ENCODE assay signal across 1 cellular context in genomic region chr6:2765166-2765895, GRCh38.
TF ChIP-seq lines count a peak whose summit lies in the region.

Gene WRNIP1, plus strand, starts transcription at chr6:2765393. Its CDS starts 230 bp downstream, at chr6:2765623.

TF ChIP-seq in K562, 482 proteins besides CTCF, POLR2A, EP300 and RAD21 (continued from another document):
- TF ChIP-seq PBX2 (CRISPR knock-in tag; IDR thresholded peaks at IDR 0.05; ENCODE audit: low read depth) = no peak
- TF ChIP-seq PBX2 (tag; conservative IDR thresholded peaks at IDR 0.05; ENCODE audit: low read depth) = no peak
- peak; percentile 88 to 91 for TF ChIP-seq SIX5 (IDR thresholded peaks at IDR 0.05; ENCODE audit: borderline replicate concordance in 1 of 2, insufficient read depth in 1 of 2, low read depth in 1 of 2, low read length in 2 of 2)
- TF ChIP-seq CHD2 (IDR thresholded peaks at IDR 0.05; ENCODE audit: low read depth, low read length) = peak; percentile 90
- TF ChIP-seq NEUROD1 (IDR thresholded peaks at IDR 0.05; ENCODE audit: borderline replicate concordance, low read depth, low read length, partially characterized antibody) = peak; percentile 39
- no peak for TF ChIP-seq RBBP5 (IDR thresholded peaks at IDR 0.05; ENCODE audit: borderline replicate concordance, insufficient read depth, low read length, poor library complexity, severe bottlenecking)
- TF ChIP-seq ZNF668 (CRISPR knock-in tag; IDR thresholded peaks at IDR 0.05) = peak; percentile 77; the same call in 1 of the 2 replicates
- peak in 1 of 3 experiments; percentile 80; a peak in 2 of 6 replicates for TF ChIP-seq ZBTB11 (CRISPR knock-in tag; IDR thresholded peaks at IDR 0.05)
- 0 out of 2 replicates have a peak, but pooled peaks have one; percentile 59 for TF ChIP-seq TARDBP (IDR thresholded peaks at IDR 0.05)
- TF ChIP-seq ATF2 (CRISPR knock-in tag; IDR thresholded peaks at IDR 0.05) = no peak
- TF ChIP-seq TAF1 (IDR thresholded peaks at IDR 0.05; ENCODE audit: control insufficient read depth, extremely low read depth, insufficient read depth, low read length, severe bottlenecking) = peak; percentile 20
- 0 out of 2 replicates have a peak, but pooled peaks have one; percentile 20 for TF ChIP-seq SMC3 (conservative IDR thresholded peaks at IDR 0.05; ENCODE audit: insufficient read depth, low read depth, low read length)
- peak; percentile 33; the same call in 1 of the 2 replicates for TF ChIP-seq ZC3H11A (IDR thresholded peaks at IDR 0.05; ENCODE audit: low read depth, low read length)
- no peak for TF ChIP-seq EHMT2 (IDR thresholded peaks at IDR 0.05)
- peak in 1 of 2 experiments; percentile 80; a peak in 2 of 4 replicates for TF ChIP-seq ZNF639 (CRISPR knock-in tag; conservative IDR thresholded peaks at IDR 0.05 in 1 of 2, IDR thresholded peaks at IDR 0.05 in 1 of 2)
- TF ChIP-seq ATF4 (CRISPR knock-in tag; IDR thresholded peaks at IDR 0.05) = peak; percentile 59; the same call in 1 of the 2 replicates
- TF ChIP-seq ZNF12 (CRISPR knock-in tag; IDR thresholded peaks at IDR 0.05) = no peak
- TF ChIP-seq ETS2 (tag; IDR thresholded peaks at IDR 0.05; ENCODE audit: borderline replicate concordance, poor library complexity, severe bottlenecking) = peak; percentile 90
- TF ChIP-seq SREBF1 (IDR thresholded peaks at IDR 0.05; ENCODE audit: borderline replicate concordance, low read depth, low read length) = 0 out of 2 replicates have a peak, but pooled peaks have one; percentile 35
- peak; percentile 68; the same call in 1 of the 2 replicates for TF ChIP-seq BRD4 (IDR thresholded peaks at IDR 0.05)
- peak; percentile 86 for TF ChIP-seq GABPA (tag; conservative IDR thresholded peaks at IDR 0.05; ENCODE audit: low read depth)
- peak; percentile 45 to 64; a peak in 2 of 4 replicates for TF ChIP-seq NRF1 (conservative IDR thresholded peaks at IDR 0.05 in 1 of 2, IDR thresholded peaks at IDR 0.05 in 1 of 2)
- TF ChIP-seq ZNF785 (CRISPR knock-in tag; IDR thresholded peaks at IDR 0.05) = no peak
- TF ChIP-seq ZNF780A (CRISPR knock-in tag; IDR thresholded peaks at IDR 0.05) = no peak
- TF ChIP-seq HDAC8 (tag; IDR thresholded peaks at IDR 0.05) = peak; percentile 81
- TF ChIP-seq PCBP1 (IDR thresholded peaks at IDR 0.05; ENCODE audit: low read depth, low read length, poor library complexity, severe bottlenecking) = peak; percentile 75
- peak; percentile 88 for TF ChIP-seq ZNF121 (CRISPR knock-in tag; conservative IDR thresholded peaks at IDR 0.05)
